In genomic region chr7:84803979-84804378, GRCh38 we compare ENCODE assay signal across 26 cellular contexts.
DNase-seq lines count a peak whose midpoint lies in the region; ATAC-seq and TF ChIP-seq lines count a peak whose summit lies in the region.
"Had no signal": no experiment of that assay in that cellular context is flagged by ENCODE, and none has a peak within 500 bp of the region (broad histone marks: within the 10 kb centered on the region; RNA-seq: fewer than 3 reads in every experiment).

No MANE protein-coding gene starts in this region.

- no peaks in the 10 kb centered on the region for H3K79me2 ChIP-seq in GM23338 (replicated peaks; ENCODE audit: insufficient read depth)

- no peaks in the 10 kb centered on the region for H3K36me3 Mint-ChIP-seq in GM23338 (ENCODE audit: low read depth)
- no peaks in the 10 kb centered on the region for H3K36me3 Mint-ChIP-seq in nephron progenitor cell (ENCODE audit: low read depth)
- H3K36me3 Mint-ChIP-seq: CD14-positive monocyte; CD4-positive, alpha-beta memory T cell; CD4-positive, CD25-positive, alpha-beta regulatory T cell; CD8-positive, alpha-beta memory T cell had no signal

- CTCF ChIA-PET in HEK293 (lab: Yijun Ruan, JAX), result no interaction called here

- H3K9me2 ChIP-seq in GM23338 (ENCODE audit: insufficient read depth), result no peaks in the 10 kb centered on the region

- H2AFZ ChIP-seq in GM23338, result 0 out of 2 replicates have a peak overlapping the region, but pooled peaks have one; percentile 21

- no peak overlapping the region for H3K4me2 ChIP-seq in GM23338
- H3K4me2 ChIP-seq: BLaER1 had no signal

- no peak for TF ChIP-seq CTCF in GM23338 (conservative IDR thresholded peaks at IDR 0.05; ENCODE audit: low read depth in 2 of 2)
- TF ChIP-seq CTCF in HEK293 (tag by site-specific recombination; IDR thresholded peaks at IDR 0.05), result no peak
- TF ChIP-seq CTCF in nephron progenitor cell (IDR thresholded peaks at IDR 0.05), result no peak
- TF ChIP-seq CTCF in heart right ventricle (IDR thresholded peaks at IDR 0.05), result no peak

- intact Hi-C loops in aorta (cut with DNase I) (loop anchor here in 1 of 2 donors (10.0 kb wide), 1 partner anchor 69 kb away; no protein-coding TSS in a partner anchor), heart right ventricle (cut with DNase I) (loop anchor here in 1 of 10 donors (10.0 kb wide), 1 partner anchor 59 kb away; no protein-coding TSS in a partner anchor)

- ATAC-seq in GM23338 (no peak), aorta (ENCODE audit: low FRiP score) (no peak), HG02678 (IDR thresholded peaks at IDR 0.05; ENCODE audit: unreplicated experiment) (no peak), heart right ventricle (no peak)
- ATAC-seq: GM12878 had no signal

- H3K27ac Mint-ChIP-seq in GM23338, result no peak overlapping the region
- H3K27ac Mint-ChIP-seq in nephron progenitor cell, result peak overlapping the region; percentile 44
- H3K27ac Mint-ChIP-seq: CD14-positive monocyte; CD4-positive, alpha-beta memory T cell; CD4-positive, CD25-positive, alpha-beta regulatory T cell; CD8-positive, alpha-beta memory T cell had no signal

- H3K4me1 ChIP-seq in GM23338 (ENCODE audit: insufficient read depth) (no peaks in the 10 kb centered on the region), HEK293 (ENCODE audit: control insufficient read depth, insufficient read depth, low read length) (no peaks in the 10 kb centered on the region), aorta (ENCODE audit: control insufficient read depth in 1 of 2, insufficient read depth in 2 of 2, low read length in 2 of 2) (no peaks in the 10 kb centered on the region), heart right ventricle (peaks cover 0 to 16% (median 3%) of the 10 kb centered on the region in 9 donors)
- H3K4me1 ChIP-seq: BE2C, BLaER1 had no signal

- no peak overlapping the region for H3K4me3 ChIP-seq in GM23338
- no peak overlapping the region for H3K4me3 ChIP-seq in HEK293 (ENCODE audit: low read depth, low read length)
- H3K4me3 ChIP-seq in aorta (ENCODE audit: low read length in 2 of 2), result no peak overlapping the region
- H3K4me3 ChIP-seq in heart right ventricle, result no peak overlapping the region
- H3K4me3 ChIP-seq: BLaER1, GM12878 had no signal

- H3K27ac ChIP-seq in GM23338 (ENCODE audit: low read depth) (no peak overlapping the region), HEK293 (ENCODE audit: extremely low read depth, low read depth, low read length) (no peak overlapping the region), aorta (ENCODE audit: low read depth in 1 of 2, low read length in 2 of 2) (no peak overlapping the region), heart right ventricle (no peak overlapping the region)
- H3K27ac ChIP-seq: BLaER1 had no signal

- H3K27me3 ChIP-seq in GM23338 (ENCODE audit: insufficient read depth) (no peaks in the 10 kb centered on the region), aorta (ENCODE audit: control insufficient read depth in 1 of 2, insufficient read depth in 2 of 2, low read length in 1 of 2) (no peaks in the 10 kb centered on the region), heart right ventricle (no peaks in the 10 kb centered on the region)
- H3K27me3 ChIP-seq: BE2C, BLaER1 had no signal

- H3K36me3 ChIP-seq in GM23338 (ENCODE audit: insufficient read depth), result no peaks in the 10 kb centered on the region
- no peaks in the 10 kb centered on the region for H3K36me3 ChIP-seq in HEK293 (ENCODE audit: control insufficient read depth in 2 of 2, insufficient read depth in 1 of 2, low read length in 2 of 2)
- no peaks in the 10 kb centered on the region for H3K36me3 ChIP-seq in aorta (ENCODE audit: control insufficient read depth in 1 of 2, insufficient read depth in 2 of 2, low read length in 1 of 2)
- no peaks in the 10 kb centered on the region for H3K36me3 ChIP-seq in heart right ventricle
- H3K36me3 ChIP-seq: BE2C, BLaER1 had no signal

- POLR2A ChIA-PET in HEK293 (lab: Yijun Ruan, JAX), result no interaction called here

- H3F3A ChIP-seq in GM23338 (replicated peaks; ENCODE audit: low read depth), result no peaks in the 10 kb centered on the region

- H4K20me1 ChIP-seq in GM23338 (replicated peaks; ENCODE audit: insufficient read depth), result no peaks in the 10 kb centered on the region
- H4K20me1 ChIP-seq: BLaER1 had no signal

- no peaks in the 10 kb centered on the region for H3K9me3 Mint-ChIP-seq in GM23338
- no peaks in the 10 kb centered on the region for H3K9me3 Mint-ChIP-seq in nephron progenitor cell

- H3K4me3 Mint-ChIP-seq in GM23338 (no peak overlapping the region), nephron progenitor cell (no peak overlapping the region)
- H3K4me3 Mint-ChIP-seq: CD14-positive monocyte; CD4-positive, alpha-beta memory T cell; CD4-positive, CD25-positive, alpha-beta regulatory T cell; CD8-positive, alpha-beta memory T cell had no signal

- H3K27me3 Mint-ChIP-seq in GM23338 (ENCODE audit: insufficient read depth, low read depth, poor library complexity) (peaks cover 2% of the 10 kb centered on the region), nephron progenitor cell (ENCODE audit: low read depth, poor library complexity) (peaks cover 4% of the 10 kb centered on the region)
- H3K27me3 Mint-ChIP-seq: CD4-positive, alpha-beta memory T cell; CD4-positive, CD25-positive, alpha-beta regulatory T cell; CD8-positive, alpha-beta memory T cell had no signal

- H3K4me1 Mint-ChIP-seq in GM23338, result peaks cover 14% of the 10 kb centered on the region; the same call in 2 of the 3 replicates
- H3K4me1 Mint-ChIP-seq in nephron progenitor cell, result peaks cover 27% of the 10 kb centered on the region
- H3K4me1 Mint-ChIP-seq: CD14-positive monocyte; CD4-positive, alpha-beta memory T cell; CD4-positive, CD25-positive, alpha-beta regulatory T cell; CD8-positive, alpha-beta memory T cell had no signal

- H3K9me3 ChIP-seq in HEK293 (ENCODE audit: control insufficient read depth, insufficient read depth, low read depth, low read length), result no peaks in the 10 kb centered on the region
- H3K9me3 ChIP-seq in aorta (ENCODE audit: control insufficient read depth, low read length), result no peaks in the 10 kb centered on the region
- H3K9me3 ChIP-seq in heart right ventricle, result no peaks in the 10 kb centered on the region
- H3K9me3 ChIP-seq: BE2C, BLaER1 had no signal

- 94 to 95% methylated on average over 3 of the region's 3 CpGs for WGBS in aorta, 2 donors
- WGBS in heart right ventricle, 2 donors, result 94 to 100% methylated on average over 3 of the region's 3 CpGs

- DNase-seq in GM23338 (ENCODE audit: low spot score) (no peak), left kidney (ENCODE audit: low read depth, low spot score) (peak; percentile 26), nephron progenitor cell (no peak), aorta (no peak), heart right ventricle (no peak)
- no peak for DNase-seq in stimulated activated naive CD4-positive, alpha-beta T cell (lab: John Stamatoyannopoulos, UW)
- DNase-seq: 8988T; ACHN; BE2C; C1 segment of cervical spinal cord; CD4-positive, alpha-beta memory T cell; CD4-positive, CD25-positive, alpha-beta regulatory T cell; CD8-positive, alpha-beta memory T cell; COR-L47; DMS 273 treated with DMSO at 0.1 percent for 48 hours; DMS153; DMS53; DMS79; DND-41; EL; GDM1 had no signal

TF ChIP-seq in GM23338, 12 proteins besides CTCF, POLR2A, EP300 and RAD21 (continues in another document):
- no peak for TF ChIP-seq CREB1 (CRISPR knock-in tag; IDR thresholded peaks at IDR 0.05; ENCODE audit: low read depth)

TF ChIP-seq in HEK293, 187 proteins besides CTCF, POLR2A, EP300 and RAD21:
- TF ChIP-seq ZSCAN30 (tag by site-specific recombination; IDR thresholded peaks at IDR 0.05) (no peak), ZNF544 (tag by site-specific recombination; IDR thresholded peaks at IDR 0.05) (no peak), EGR2 (tag by site-specific recombination; IDR thresholded peaks at IDR 0.05; ENCODE audit: low read depth) (peak; percentile 93), ZBTB8A (tag by site-specific recombination; IDR thresholded peaks at IDR 0.05) (no peak), GLI2 (tag by site-specific recombination; IDR thresholded peaks at IDR 0.05; ENCODE audit: borderline replicate concordance, low read depth) (no peak), ZNF580 (tag by site-specific recombination; IDR thresholded peaks at IDR 0.05) (no peak), ZFHX2 (tag by site-specific recombination; conservative IDR thresholded peaks at IDR 0.05) (peak; percentile 75), ZBTB26 (tag by site-specific recombination; optimal IDR thresholded peaks at IDR 0.05) (no peak)
